9 cellular contexts compared by ENCODE assay signal in genomic region chr11:67252831-67253239, GRCh38. TPM values are rescaled to one million over a fixed set of nuclear protein-coding genes. Genes with fewer than 3 reads are reported as not detected.
DNase-seq lines count a peak whose midpoint lies in the region; ATAC-seq, FAIRE-seq and TF ChIP-seq lines count a peak whose summit lies in the region.
"Had no signal": no experiment of that assay in that cellular context is flagged by ENCODE, and none has a peak within 500 bp of the region (broad histone marks: within the 10 kb centered on the region; RNA-seq: fewer than 3 reads in every experiment).

No MANE protein-coding gene starts in this region.

- 72 to 75% methylated on average over 4 of the region's 4 CpGs for WGBS in lung, 2 donors

- peaks cover 51% of the 10 kb centered on the region for H3K36me3 ChIP-seq in bronchial epithelial cell (ENCODE audit: control insufficient read depth, insufficient read depth, low read length)
- H3K36me3 ChIP-seq in lung (ENCODE audit: control insufficient read depth in 2 of 2, insufficient read depth in 2 of 2, low read length in 2 of 2): peaks cover 40 to 82% of the 10 kb centered on the region in 2 donors

- no peak for FAIRE-seq in bronchial epithelial cell (lab: Jason Lieb, UNC)
- FAIRE-seq: TTC549 had no signal

- peaks cover 0 to 3% of the 10 kb centered on the region in 2 donors for H3K4me1 ChIP-seq in lung (ENCODE audit: control insufficient read depth in 2 of 2, insufficient read depth in 2 of 2, low read length in 2 of 2)

- no peaks in the 10 kb centered on the region for H3K9me3 ChIP-seq in lung (ENCODE audit: control insufficient read depth in 2 of 2, insufficient read depth in 1 of 2, low read length in 1 of 2)

- ATAC-seq in lung (ENCODE audit: insufficient read depth, low FRiP score): peak; percentile 76
- no peak for ATAC-seq in GM19351 (IDR thresholded peaks at IDR 0.05; ENCODE audit: unreplicated experiment)
- no peak for ATAC-seq in GM21528 (IDR thresholded peaks at IDR 0.05; ENCODE audit: low FRiP score, unreplicated experiment)

- TF ChIP-seq CTCF in bronchial epithelial cell (IDR thresholded peaks at IDR 0.05; ENCODE audit: insufficient read depth, low read length, severe bottlenecking): peak; percentile 56
- no peak for TF ChIP-seq CTCF in lung (IDR thresholded peaks at IDR 0.05; ENCODE audit: control extremely low read depth, extremely low read depth)

- H3K27ac ChIP-seq in lung (ENCODE audit: low read depth in 1 of 2, low read length in 1 of 2): peak overlapping the region in 1 of 2 donors; percentile 2

- H3K4me3 ChIP-seq in bronchial epithelial cell (ENCODE audit: low read depth, low read length) (no peak overlapping the region), lung (no peak overlapping the region)

- peak; percentile 44 for DNase-seq in NCI-H82 (lab: John Stamatoyannopoulos, UW)
- DNase-seq in NCI-H82 treated with DMSO at 0.1 percent for 48 hours (lab: John Stamatoyannopoulos, UW; ENCODE audit: unreplicated experiment): no peak
- peak; percentile 31 for DNase-seq in NCI-H2227 treated with DMSO at 0.1 percent for 48 hours (lab: John Stamatoyannopoulos, UW)
- DNase-seq in bronchial epithelial cell (ENCODE audit: low read depth): peak; percentile 43
- no peak for DNase-seq in lung (ENCODE audit: low spot score)
- DNase-seq in NCI-H446 treated with DMSO at 0.1 percent for 48 hours (lab: John Stamatoyannopoulos, UW): no peak

- H3K27me3 ChIP-seq in bronchial epithelial cell (ENCODE audit: control insufficient read depth, insufficient read depth, low read length) (no peaks in the 10 kb centered on the region), lung (ENCODE audit: control insufficient read depth, insufficient read depth) (no peaks in the 10 kb centered on the region)

RNA-seq across cellular contexts. Expression of gene GRK2, which starts 13.4 kb away (rescaled TPM):
- total RNA-seq in bronchial epithelial cell (55.0 and 77.4 TPM in 2 replicates), lung (10 to 100 TPM; 37.1 to 99.8 TPM)
- polyA plus RNA-seq in lung: 100 to 1,000 TPM in 1 of 2 donors, 10 to 100 TPM in 1; 95.2 to 130 TPM

RNA-seq across cellular contexts. Expression of gene ANKRD13D, which starts 36.3 kb away (rescaled TPM):
- total RNA-seq in bronchial epithelial cell (22.4 and 42.8 TPM in 2 replicates), lung (10 to 100 TPM; 35.9 to 86.2 TPM)
- polyA plus RNA-seq in lung: 10 to 100 TPM; 55.8 to 65.3 TPM

RNA-seq across cellular contexts. Expression of gene SSH3, which starts 50.5 kb away (rescaled TPM):
- total RNA-seq in bronchial epithelial cell: 32.0 and 35.0 TPM in 2 replicates
- 10 to 100 TPM; 31.4 to 42.7 TPM for total RNA-seq in lung
- polyA plus RNA-seq in lung: 10 to 100 TPM; 19.0 to 23.0 TPM

Comparison
In these comparisons a context has a peak if more than half of its experiments do, and no peak if none do; other contexts are left out.
1. DNase-seq: peak in NCI-H82 (single experiment), NCI-H2227 treated with DMSO at 0.1 percent for 48 hours (single experiment) and bronchial epithelial cell (single experiment); none in NCI-H82 treated with DMSO at 0.1 percent for 48 hours (single experiment), lung (single experiment) and NCI-H446 treated with DMSO at 0.1 percent for 48 hours (single experiment).